In genomic region chr3:15781637-15782402, GRCh38 we compare ENCODE assay signal across 17 cellular contexts. TPM values are rescaled to one million over a fixed set of nuclear protein-coding genes. Genes with fewer than 3 reads are reported as not detected.
DNase-seq lines count a peak whose midpoint lies in the region; ATAC-seq, FAIRE-seq and TF ChIP-seq lines count a peak whose summit lies in the region.
"Had no signal": no experiment of that assay in that cellular context is flagged by ENCODE, and none has a peak within 500 bp of the region (broad histone marks: within the 10 kb centered on the region; RNA-seq: fewer than 3 reads in every experiment).

No MANE protein-coding gene starts in this region.

- TF ChIP-seq POLR2A in GM12892 (IDR thresholded peaks at IDR 0.05; ENCODE audit: low read depth, low read length) = no peak

- H3K36me3 Mint-ChIP-seq in stimulated activated naive B cell treated with anti-CD40 and anti-IgM and Interleukin-4, amounts not matched to agents 10 μg/mL and 1 μg/mL and 100 μg/mL, for 72 hours = peaks cover 9 to 37% of the 10 kb centered on the region in 2 donors

- FAIRE-seq in keratinocyte (lab: Jason Lieb, UNC) (peak; percentile 46), GM12892 (lab: Jason Lieb, UNC) (no peak)

- no peaks in the 10 kb centered on the region for H3K9me1 ChIP-seq in keratinocyte (ENCODE audit: control insufficient read depth, extremely low read depth, insufficient read depth, low read length)

- H3K4me2 ChIP-seq in DND-41 (ENCODE audit: insufficient read depth, low read length) (peak overlapping the region; percentile 25; the same call in 1 of the 2 replicates), keratinocyte (ENCODE audit: control insufficient read depth, extremely low read depth, insufficient read depth, low read depth, low read length) (peak overlapping the region; percentile 59)

- H2AFZ ChIP-seq in DND-41 (ENCODE audit: low read depth, low read length) (no peak overlapping the region), keratinocyte (ENCODE audit: control insufficient read depth, low read length) (no peak overlapping the region)

- H3K4me1 ChIP-seq in DND-41 (ENCODE audit: insufficient read depth, low read length) = peaks cover 52% of the 10 kb centered on the region
- peaks cover 73% of the 10 kb centered on the region for H3K4me1 ChIP-seq in adipocyte (ENCODE audit: control insufficient read depth, insufficient read depth, low read length)
- H3K4me1 ChIP-seq in keratinocyte (ENCODE audit: control insufficient read depth, extremely low read depth, insufficient read depth, low read length) = peaks cover 61% of the 10 kb centered on the region
- H3K4me1 ChIP-seq in skeletal muscle tissue (ENCODE audit: control insufficient read depth in 3 of 3, insufficient read depth in 3 of 3, low read length in 3 of 3) = peaks cover 3 to 9% (median 8%) of the 10 kb centered on the region in 3 donors

- H3K4me1 Mint-ChIP-seq in stimulated activated naive B cell treated with anti-CD40 and anti-IgM and Interleukin-4, amounts not matched to agents 10 μg/mL and 1 μg/mL and 100 μg/mL, for 72 hours = peaks cover 18 to 36% of the 10 kb centered on the region in 2 donors

- no peak overlapping the region for H3K4me3 ChIP-seq in DND-41 (ENCODE audit: low read depth in 1 of 2, low read length in 2 of 2)
- H3K4me3 ChIP-seq in adipocyte (ENCODE audit: low read length) = peak overlapping the region; percentile 73
- H3K4me3 ChIP-seq in keratinocyte (ENCODE audit: control insufficient read depth in 2 of 3, extremely low read depth in 1 of 3, insufficient read depth in 2 of 3, low read depth in 1 of 3, low read length in 3 of 3) = peak overlapping the region in 1 of 3 experiments; percentile 27
- H3K4me3 ChIP-seq in skeletal muscle tissue (ENCODE audit: low read length in 3 of 3) = peak overlapping the region in 1 of 3 donors; percentile 4

- peaks cover 100% of the 10 kb centered on the region for H3K79me2 ChIP-seq in DND-41 (ENCODE audit: insufficient read depth, low read length)
- peaks cover 63% of the 10 kb centered on the region for H3K79me2 ChIP-seq in keratinocyte (ENCODE audit: control insufficient read depth, insufficient read depth, low read length)

- H3K36me3 ChIP-seq in DND-41 (ENCODE audit: insufficient read depth, low read length) = peaks cover 91% of the 10 kb centered on the region
- H3K36me3 ChIP-seq in adipocyte (ENCODE audit: control insufficient read depth, insufficient read depth, low read length, severe bottlenecking) = peaks cover 38% of the 10 kb centered on the region
- no peaks in the 10 kb centered on the region for H3K36me3 ChIP-seq in keratinocyte (ENCODE audit: control insufficient read depth in 2 of 2, extremely low read depth in 1 of 2, insufficient read depth in 2 of 2, low read length in 2 of 2)
- H3K36me3 ChIP-seq in skeletal muscle tissue (ENCODE audit: control insufficient read depth in 3 of 3, insufficient read depth in 3 of 3, low read length in 3 of 3) = no peaks in the 10 kb centered on the region

- H4K20me1 ChIP-seq in DND-41 (ENCODE audit: insufficient read depth, low read length) = peaks cover 84% of the 10 kb centered on the region
- H4K20me1 ChIP-seq in keratinocyte (ENCODE audit: control insufficient read depth, extremely low read depth, insufficient read depth, low read length) = no peaks in the 10 kb centered on the region

- DNase-seq in DND-41 (no peak), adipocyte (ENCODE audit: low read depth) (peak; percentile 43), keratinocyte (ENCODE audit: low read depth, low spot score) (no peak), pons (ENCODE audit: low spot score) (no peak), GM12892 (ENCODE audit: insufficient read length) (no peak)
- DNase-seq in stimulated activated naive B cell treated with anti-CD40 and anti-IgM and Interleukin-4, amounts not matched to agents 10 μg/mL and 1 μg/mL and 100 μg/mL, for 72 hours = no peak
- DNase-seq: activated CD4-positive, CD25-positive, alpha-beta regulatory T cell; activated gamma-delta T cell; GF-D8; NCI-H1694 treated with DMSO at 0.1 percent for 48 hours; NCI-H524; nucleus accumbens; RPMI8226 had no signal

- TF ChIP-seq CTCF in DND-41 (IDR thresholded peaks at IDR 0.05; ENCODE audit: borderline replicate concordance, extremely low read depth, low read length, poor library complexity, severe bottlenecking) (no peak), keratinocyte (optimal IDR thresholded peaks at IDR 0.05 in 1 of 3, IDR thresholded peaks at IDR 0.05 in 1 of 3, conservative IDR thresholded peaks at IDR 0.05 in 1 of 3; ENCODE audit: extremely low read depth in 1 of 3, insufficient read depth in 2 of 3, low read length in 3 of 3) (no peak)

- H3K4me3 Mint-ChIP-seq in stimulated activated naive B cell treated with anti-CD40 and anti-IgM and Interleukin-4, amounts not matched to agents 10 μg/mL and 1 μg/mL and 100 μg/mL, for 72 hours = no peak overlapping the region
- H3K4me3 Mint-ChIP-seq: memory B cell; T-helper 1 cell treated with Interleukin-12 subunit alpha and Interleukin-12 subunit beta and Interleukin-4 antibody, amounts not matched to agents 30 μg/mL and 1 μg/mL, for 36 hours had no signal

- no peak overlapping the region for H3K9ac ChIP-seq in DND-41 (ENCODE audit: low read depth, low read length)
- peak overlapping the region; percentile 83 for H3K9ac ChIP-seq in adipocyte (ENCODE audit: low read length)
- peak overlapping the region; percentile 48 for H3K9ac ChIP-seq in keratinocyte (ENCODE audit: control insufficient read depth, extremely low read depth, insufficient read depth, low read length)
- H3K9ac ChIP-seq in skeletal muscle tissue (ENCODE audit: low read depth in 1 of 3, low read length in 3 of 3) = peak overlapping the region in 2 of 3 donors; percentile 19 to 33

- peak overlapping the region; percentile 41; the same call in 1 of the 2 replicates for H3K27ac ChIP-seq in DND-41 (ENCODE audit: low read length)
- H3K27ac ChIP-seq in keratinocyte (ENCODE audit: control insufficient read depth, insufficient read depth, low read length) = peak overlapping the region; percentile 74
- no peak overlapping the region for H3K27ac ChIP-seq in skeletal muscle tissue (ENCODE audit: low read depth, low read length)

- H3K27me3 Mint-ChIP-seq in stimulated activated naive B cell treated with anti-CD40 and anti-IgM and Interleukin-4, amounts not matched to agents 10 μg/mL and 1 μg/mL and 100 μg/mL, for 72 hours = no peaks in the 10 kb centered on the region
- H3K27me3 Mint-ChIP-seq: memory B cell had no signal

- H3K9me3 ChIP-seq in DND-41 (ENCODE audit: insufficient read depth, low read length, severe bottlenecking) = no peaks in the 10 kb centered on the region
- no peaks in the 10 kb centered on the region for H3K9me3 ChIP-seq in adipocyte (ENCODE audit: control insufficient read depth, low read length)
- no peaks in the 10 kb centered on the region for H3K9me3 ChIP-seq in keratinocyte (ENCODE audit: control insufficient read depth, low read depth, low read length)
- no peaks in the 10 kb centered on the region for H3K9me3 ChIP-seq in skeletal muscle tissue (ENCODE audit: control insufficient read depth in 3 of 3, low read length in 3 of 3)

- ATAC-seq in DND-41 (ENCODE audit: insufficient read depth, low read depth) = no peak
- no peak for ATAC-seq in GM21723 (IDR thresholded peaks at IDR 0.05; ENCODE audit: unreplicated experiment)
- ATAC-seq in stimulated activated naive B cell treated with anti-CD40 and anti-IgM and Interleukin-4, amounts not matched to agents 10 μg/mL and 1 μg/mL and 100 μg/mL, for 72 hours (replicated peaks) = no peak

- dilution Hi-C loops in keratinocyte (cut with MboI; ENCODE audit: extremely low pct_ligation_motif_present, low sequenced_read_pairs) = no loop called here

- H3K27ac Mint-ChIP-seq in stimulated activated naive B cell treated with anti-CD40 and anti-IgM and Interleukin-4, amounts not matched to agents 10 μg/mL and 1 μg/mL and 100 μg/mL, for 72 hours = no peak overlapping the region
- H3K27ac Mint-ChIP-seq: memory B cell; T-helper 1 cell treated with Interleukin-12 subunit alpha and Interleukin-12 subunit beta and Interleukin-4 antibody, amounts not matched to agents 30 μg/mL and 1 μg/mL, for 36 hours had no signal

- no peaks in the 10 kb centered on the region for H3K9me3 Mint-ChIP-seq in stimulated activated naive B cell treated with anti-CD40 and anti-IgM and Interleukin-4, amounts not matched to agents 10 μg/mL and 1 μg/mL and 100 μg/mL, for 72 hours
- H3K9me3 Mint-ChIP-seq: memory B cell; T-helper 1 cell treated with Interleukin-12 subunit alpha and Interleukin-12 subunit beta and Interleukin-4 antibody, amounts not matched to agents 30 μg/mL and 1 μg/mL, for 36 hours had no signal

- H3K27me3 ChIP-seq in DND-41 (ENCODE audit: insufficient read depth, low read length, poor library complexity) (no peaks in the 10 kb centered on the region), adipocyte (replicated peaks; ENCODE audit: control insufficient read depth, insufficient read depth, low read length) (no peaks in the 10 kb centered on the region), keratinocyte (ENCODE audit: control insufficient read depth, extremely low read depth, insufficient read depth, low read length) (no peaks in the 10 kb centered on the region), skeletal muscle tissue (ENCODE audit: control insufficient read depth in 3 of 3, insufficient read depth in 3 of 3, low read length in 3 of 3) (no peaks in the 10 kb centered on the region)

RNA-seq across cellular contexts. Expression of gene ANKRD28, which starts 16.0 kb away (rescaled TPM):
- 16.4 to 32.7 TPM (median 22.0 TPM) in 3 replicates for polyA plus RNA-seq in keratinocyte
- polyA plus RNA-seq in keratinocyte (2011; ENCODE audit: low read depth) = 20.7 TPM
- 11.3 and 20.7 TPM in 2 replicates for polyA plus RNA-seq in keratinocyte (2011; cell fraction: cytosol; rRNA removed)
- 27.6 and 33.4 TPM in 2 replicates for polyA plus RNA-seq in keratinocyte (2011; cell fraction: nucleus; rRNA removed)
- 11.8 and 20.4 TPM in 2 replicates for polyA plus RNA-seq in keratinocyte (2012; ENCODE audit: low replicate concordance)
- polyA minus RNA-seq in keratinocyte = 25.9 to 81.2 TPM (median 30.5 TPM) in 3 replicates
- polyA minus RNA-seq in keratinocyte (2011; cell fraction: cytosol; rRNA and poly(A)+ RNA removed) = 24.9 TPM
- 30.4 and 65.2 TPM in 2 replicates for polyA minus RNA-seq in keratinocyte (2011; cell fraction: nucleus; rRNA and poly(A)+ RNA removed)
- total RNA-seq in skeletal muscle tissue = 43.8 TPM
- polyA plus RNA-seq in GM12892 (2012; ENCODE audit: missing spikeins) = 22.0 TPM
